ENCODE assay signal across 1 cellular context in genomic region chr2:157229572-157229971, GRCh38.
A peak's percentile ranks its signal among the peaks of the same experiment; 100 is the strongest.
TF ChIP-seq lines count a peak whose summit lies in the region.

No MANE protein-coding gene starts in this region.

TF ChIP-seq in SK-N-SH, 30 proteins besides CTCF, POLR2A, EP300 and RAD21 (continued from another document):
- TF ChIP-seq YY1 (IDR thresholded peaks at IDR 0.05; ENCODE audit: low read depth): no peak
- TF ChIP-seq TAF1 (IDR thresholded peaks at IDR 0.05; ENCODE audit: borderline replicate concordance, low read depth, low read length): no peak
- no peak for TF ChIP-seq FOXJ3 (CRISPR knock-in tag; IDR thresholded peaks at IDR 0.05)
- TF ChIP-seq RCOR1 (IDR thresholded peaks at IDR 0.05; ENCODE audit: low read length): no peak
- 0 out of 2 replicates have a peak, but pooled peaks have one; percentile 28 for TF ChIP-seq MEF2A (IDR thresholded peaks at IDR 0.05; ENCODE audit: borderline replicate concordance, low read depth)
- TF ChIP-seq MXI1 (IDR thresholded peaks at IDR 0.05; ENCODE audit: low read depth, low read length): no peak
- TF ChIP-seq POLR2AphosphoS5 (IDR thresholded peaks at IDR 0.05; ENCODE audit: low read depth, low read length): no peak; the same call in 1 of the 2 replicates
- peak; percentile 73 for TF ChIP-seq NFIC (IDR thresholded peaks at IDR 0.05; ENCODE audit: borderline replicate concordance)
- no peak for TF ChIP-seq NRF1 (IDR thresholded peaks at IDR 0.05; ENCODE audit: low read depth, low read length)
- TF ChIP-seq FOXM1 (IDR thresholded peaks at IDR 0.05; ENCODE audit: low read depth): no peak
- no peak for TF ChIP-seq GABPA (IDR thresholded peaks at IDR 0.05; ENCODE audit: low read depth)
- no peak for TF ChIP-seq SMC3 (IDR thresholded peaks at IDR 0.05; ENCODE audit: low read depth, low read length)
- TF ChIP-seq RFX5 (IDR thresholded peaks at IDR 0.05; ENCODE audit: low read length): no peak
- TF ChIP-seq MAX (IDR thresholded peaks at IDR 0.05; ENCODE audit: low read depth): peak; percentile 85
- TF ChIP-seq USF1 (IDR thresholded peaks at IDR 0.05; ENCODE audit: borderline replicate concordance, low read depth): no peak; the same call in 1 of the 2 replicates
- no peak for TF ChIP-seq CHD2 (IDR thresholded peaks at IDR 0.05; ENCODE audit: low read length, partially characterized antibody)
- TF ChIP-seq SIN3A (IDR thresholded peaks at IDR 0.05; ENCODE audit: borderline replicate concordance, low read depth, low read length): no peak
- TF ChIP-seq FOSL2 (IDR thresholded peaks at IDR 0.05; ENCODE audit: borderline replicate concordance, low read depth): peak; percentile 59; the same call in 1 of the 2 replicates
- TF ChIP-seq REST (IDR thresholded peaks at IDR 0.05; ENCODE audit: low read depth, low read length): no peak
- peak; percentile 79 for TF ChIP-seq TCF12 (IDR thresholded peaks at IDR 0.05)
- peak; percentile 52; the same call in 1 of the 2 replicates for TF ChIP-seq TEAD4 (IDR thresholded peaks at IDR 0.05; ENCODE audit: borderline replicate concordance, insufficient read depth)
- no peak for TF ChIP-seq GATA2 (CRISPR knock-in tag; IDR thresholded peaks at IDR 0.05)
- no peak for TF ChIP-seq EZH2phosphoT487 (IDR thresholded peaks at IDR 0.05; ENCODE audit: borderline replicate concordance, low read depth)
- TF ChIP-seq JUND (IDR thresholded peaks at IDR 0.05): peak; percentile 81
- TF ChIP-seq PBX3 (IDR thresholded peaks at IDR 0.05): peak; percentile 92
- no peak for TF ChIP-seq USF2 (IDR thresholded peaks at IDR 0.05; ENCODE audit: borderline replicate concordance, low read depth, low read length)
